In the genomic region with DNA sequence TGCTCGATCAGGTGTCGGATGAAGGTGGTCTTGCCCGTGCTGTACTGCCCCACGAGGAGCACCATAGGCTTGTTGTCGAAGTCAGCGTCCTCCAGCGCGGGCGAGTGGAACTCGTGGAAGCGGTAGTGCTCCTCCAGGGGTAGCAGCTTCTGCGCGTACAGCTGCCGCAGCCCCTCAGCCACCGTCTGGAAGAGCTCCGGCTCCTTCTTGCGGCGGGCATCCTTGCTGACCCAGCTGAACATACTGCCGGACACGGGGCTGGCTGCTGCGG, we compare ENCODE assay signal across 1 cellular context.
TF ChIP-seq lines count a peak whose summit lies in the region.

No MANE protein-coding gene starts in this region.

TF ChIP-seq in HepG2, 621 proteins besides CTCF, POLR2A, EP300 and RAD21 (continued from another document and continues in another):
- TF ChIP-seq, protein P1, sequence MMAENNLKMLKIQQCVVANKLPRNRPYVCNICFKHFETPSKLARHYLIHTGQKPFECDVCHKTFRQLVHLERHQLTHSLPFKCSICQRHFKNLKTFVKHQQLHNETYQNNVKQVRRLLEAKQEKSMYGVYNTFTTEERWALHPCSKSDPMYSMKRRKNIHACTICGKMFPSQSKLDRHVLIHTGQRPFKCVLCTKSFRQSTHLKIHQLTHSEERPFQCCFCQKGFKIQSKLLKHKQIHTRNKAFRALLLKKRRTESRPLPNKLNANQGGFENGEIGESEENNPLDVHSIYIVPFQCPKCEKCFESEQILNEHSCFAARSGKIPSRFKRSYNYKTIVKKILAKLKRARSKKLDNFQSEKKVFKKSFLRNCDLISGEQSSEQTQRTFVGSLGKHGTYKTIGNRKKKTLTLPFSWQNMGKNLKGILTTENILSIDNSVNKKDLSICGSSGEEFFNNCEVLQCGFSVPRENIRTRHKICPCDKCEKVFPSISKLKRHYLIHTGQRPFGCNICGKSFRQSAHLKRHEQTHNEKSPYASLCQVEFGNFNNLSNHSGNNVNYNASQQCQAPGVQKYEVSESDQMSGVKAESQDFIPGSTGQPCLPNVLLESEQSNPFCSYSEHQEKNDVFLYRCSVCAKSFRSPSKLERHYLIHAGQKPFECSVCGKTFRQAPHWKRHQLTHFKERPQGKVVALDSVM (CRISPR knock-in tag; IDR thresholded peaks at IDR 0.05) = no peak
- TF ChIP-seq SIX4 (CRISPR knock-in tag; IDR thresholded peaks at IDR 0.05) (no peak), ZFX (CRISPR knock-in tag; IDR thresholded peaks at IDR 0.05; ENCODE audit: low read depth) (no peak), EZH2 (conservative IDR thresholded peaks at IDR 0.05; ENCODE audit: low read depth, low read length) (no peak), ZFP1 (CRISPR knock-in tag; IDR thresholded peaks at IDR 0.05) (no peak), ZNF451 (CRISPR knock-in tag; IDR thresholded peaks at IDR 0.05) (0 out of 2 replicates have a peak, but pooled peaks have one; percentile 67), SP5 (CRISPR knock-in tag; IDR thresholded peaks at IDR 0.05; ENCODE audit: borderline replicate concordance, low read depth) (no peak), NFKBIZ (CRISPR knock-in tag; IDR thresholded peaks at IDR 0.05) (no peak), MAFG (CRISPR knock-in tag; IDR thresholded peaks at IDR 0.05) (0 out of 2 replicates have a peak, but pooled peaks have one; percentile 9), ZNF724P (CRISPR knock-in tag; IDR thresholded peaks at IDR 0.05; ENCODE audit: borderline replicate concordance) (no peak), ZSCAN12 (CRISPR knock-in tag; IDR thresholded peaks at IDR 0.05) (no peak), TEAD3 (CRISPR knock-in tag; optimal IDR thresholded peaks at IDR 0.05; ENCODE audit: borderline replicate concordance) (no peak), ELF1 (CRISPR knock-in tag; IDR thresholded peaks at IDR 0.05) (no peak), HHEX (CRISPR knock-in tag; IDR thresholded peaks at IDR 0.05) (no peak), ZBTB7B (CRISPR knock-in tag; IDR thresholded peaks at IDR 0.05) (no peak), ZNF674 (CRISPR knock-in tag; IDR thresholded peaks at IDR 0.05; ENCODE audit: low read depth) (no peak), ZFP36 (IDR thresholded peaks at IDR 0.05; ENCODE audit: borderline replicate concordance, low read depth, low read length, partially characterized antibody) (no peak), SP140L (CRISPR knock-in tag; IDR thresholded peaks at IDR 0.05; ENCODE audit: borderline replicate concordance) (no peak), BORCS8-MEF2B (CRISPR knock-in tag; IDR thresholded peaks at IDR 0.05) (no peak), NR2C2 (CRISPR knock-in tag; IDR thresholded peaks at IDR 0.05; ENCODE audit: borderline replicate concordance) (0 out of 2 replicates have a peak, but pooled peaks have one; percentile 6), ZNF891 (CRISPR knock-in tag; IDR thresholded peaks at IDR 0.05) (peak; percentile 84), ARNTL (CRISPR knock-in tag; IDR thresholded peaks at IDR 0.05) (peak; percentile 23; the same call in 1 of the 2 replicates), PRMT3 (CRISPR knock-in tag; IDR thresholded peaks at IDR 0.05; ENCODE audit: borderline replicate concordance, low read depth) (no peak), ZNF619 (CRISPR knock-in tag; IDR thresholded peaks at IDR 0.05) (0 out of 2 replicates have a peak, but pooled peaks have one; percentile 31), ZNF34 (CRISPR knock-in tag; IDR thresholded peaks at IDR 0.05; ENCODE audit: borderline replicate concordance) (no peak), ZNF614 (CRISPR knock-in tag; IDR thresholded peaks at IDR 0.05; ENCODE audit: borderline replicate concordance) (no peak), FOXA3 (CRISPR knock-in tag; IDR thresholded peaks at IDR 0.05) (no peak), SPEN (CRISPR knock-in tag; IDR thresholded peaks at IDR 0.05; ENCODE audit: low read depth) (no peak), ZSCAN29 (CRISPR knock-in tag; conservative IDR thresholded peaks at IDR 0.05) (no peak), KDM5B (CRISPR knock-in tag; IDR thresholded peaks at IDR 0.05; ENCODE audit: borderline replicate concordance) (no peak), ZNF160 (CRISPR knock-in tag; IDR thresholded peaks at IDR 0.05) (no peak), KDM6A (CRISPR knock-in tag; IDR thresholded peaks at IDR 0.05; ENCODE audit: low read depth) (no peak), ZSCAN30 (CRISPR knock-in tag; IDR thresholded peaks at IDR 0.05) (no peak), ZNF749 (CRISPR knock-in tag; IDR thresholded peaks at IDR 0.05; ENCODE audit: borderline replicate concordance) (no peak), ZNF484 (CRISPR knock-in tag; IDR thresholded peaks at IDR 0.05; ENCODE audit: borderline replicate concordance, low read depth) (no peak), NAIF1 (CRISPR knock-in tag; IDR thresholded peaks at IDR 0.05; ENCODE audit: borderline replicate concordance) (no peak), BRCA1 (CRISPR knock-in tag; IDR thresholded peaks at IDR 0.05) (no peak), NR2F1 (CRISPR knock-in tag; IDR thresholded peaks at IDR 0.05) (no peak), MLLT10 (CRISPR knock-in tag; IDR thresholded peaks at IDR 0.05) (no peak), ZNF263 (CRISPR knock-in tag; IDR thresholded peaks at IDR 0.05) (peak; percentile 97)
- TF ChIP-seq, protein P2, sequence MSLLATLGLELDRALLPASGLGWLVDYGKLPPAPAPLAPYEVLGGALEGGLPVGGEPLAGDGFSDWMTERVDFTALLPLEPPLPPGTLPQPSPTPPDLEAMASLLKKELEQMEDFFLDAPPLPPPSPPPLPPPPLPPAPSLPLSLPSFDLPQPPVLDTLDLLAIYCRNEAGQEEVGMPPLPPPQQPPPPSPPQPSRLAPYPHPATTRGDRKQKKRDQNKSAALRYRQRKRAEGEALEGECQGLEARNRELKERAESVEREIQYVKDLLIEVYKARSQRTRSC (CRISPR knock-in tag; IDR thresholded peaks at IDR 0.05; ENCODE audit: low read depth) = peak; percentile 52; the same call in 1 of the 2 replicates
- TF ChIP-seq, protein P3, sequence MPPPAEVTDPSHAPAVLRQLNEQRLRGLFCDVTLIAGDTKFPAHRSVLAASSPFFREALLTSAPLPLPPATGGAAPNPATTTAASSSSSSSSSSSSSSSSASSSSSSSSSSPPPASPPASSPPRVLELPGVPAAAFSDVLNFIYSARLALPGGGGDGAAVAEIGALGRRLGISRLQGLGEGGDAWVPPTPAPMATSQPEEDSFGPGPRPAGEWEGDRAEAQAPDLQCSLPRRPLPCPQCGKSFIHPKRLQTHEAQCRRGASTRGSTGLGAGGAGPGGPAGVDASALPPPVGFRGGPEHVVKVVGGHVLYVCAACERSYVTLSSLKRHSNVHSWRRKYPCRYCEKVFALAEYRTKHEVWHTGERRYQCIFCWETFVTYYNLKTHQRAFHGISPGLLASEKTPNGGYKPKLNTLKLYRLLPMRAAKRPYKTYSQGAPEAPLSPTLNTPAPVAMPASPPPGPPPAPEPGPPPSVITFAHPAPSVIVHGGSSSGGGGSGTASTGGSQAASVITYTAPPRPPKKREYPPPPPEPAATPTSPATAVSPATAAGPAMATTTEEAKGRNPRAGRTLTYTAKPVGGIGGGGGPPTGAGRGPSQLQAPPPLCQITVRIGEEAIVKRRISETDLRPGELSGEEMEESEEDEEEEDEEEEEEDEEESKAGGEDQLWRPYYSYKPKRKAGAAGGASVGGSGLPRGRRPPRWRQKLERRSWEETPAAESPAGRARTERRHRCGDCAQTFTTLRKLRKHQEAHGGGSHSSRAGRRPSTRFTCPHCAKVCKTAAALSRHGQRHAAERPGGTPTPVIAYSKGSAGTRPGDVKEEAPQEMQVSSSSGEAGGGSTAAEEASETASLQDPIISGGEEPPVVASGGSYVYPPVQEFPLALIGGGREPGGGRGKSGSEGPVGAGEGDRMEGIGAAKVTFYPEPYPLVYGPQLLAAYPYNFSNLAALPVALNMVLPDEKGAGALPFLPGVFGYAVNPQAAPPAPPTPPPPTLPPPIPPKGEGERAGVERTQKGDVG (CRISPR knock-in tag; IDR thresholded peaks at IDR 0.05; ENCODE audit: borderline replicate concordance) = no peak
- TF ChIP-seq, protein P4, sequence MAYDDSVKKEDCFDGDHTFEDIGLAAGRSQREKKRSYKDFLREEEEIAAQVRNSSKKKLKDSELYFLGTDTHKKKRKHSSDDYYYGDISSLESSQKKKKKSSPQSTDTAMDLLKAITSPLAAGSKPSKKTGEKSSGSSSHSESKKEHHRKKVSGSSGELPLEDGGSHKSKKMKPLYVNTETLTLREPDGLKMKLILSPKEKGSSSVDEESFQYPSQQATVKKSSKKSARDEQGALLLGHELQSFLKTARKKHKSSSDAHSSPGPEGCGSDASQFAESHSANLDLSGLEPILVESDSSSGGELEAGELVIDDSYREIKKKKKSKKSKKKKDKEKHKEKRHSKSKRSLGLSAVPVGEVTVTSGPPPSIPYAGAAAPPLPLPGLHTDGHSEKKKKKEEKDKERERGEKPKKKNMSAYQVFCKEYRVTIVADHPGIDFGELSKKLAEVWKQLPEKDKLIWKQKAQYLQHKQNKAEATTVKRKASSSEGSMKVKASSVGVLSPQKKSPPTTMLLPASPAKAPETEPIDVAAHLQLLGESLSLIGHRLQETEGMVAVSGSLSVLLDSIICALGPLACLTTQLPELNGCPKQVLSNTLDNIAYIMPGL (CRISPR knock-in tag; IDR thresholded peaks at IDR 0.05; ENCODE audit: borderline replicate concordance in 1 of 2, low read depth in 1 of 2) = no peak; a peak in 1 of 4 replicates
- TF ChIP-seq, protein P5, sequence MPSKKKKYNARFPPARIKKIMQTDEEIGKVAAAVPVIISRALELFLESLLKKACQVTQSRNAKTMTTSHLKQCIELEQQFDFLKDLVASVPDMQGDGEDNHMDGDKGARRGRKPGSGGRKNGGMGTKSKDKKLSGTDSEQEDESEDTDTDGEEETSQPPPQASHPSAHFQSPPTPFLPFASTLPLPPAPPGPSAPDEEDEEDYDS (CRISPR knock-in tag; IDR thresholded peaks at IDR 0.05) = no peak
- TF ChIP-seq, protein P6, sequence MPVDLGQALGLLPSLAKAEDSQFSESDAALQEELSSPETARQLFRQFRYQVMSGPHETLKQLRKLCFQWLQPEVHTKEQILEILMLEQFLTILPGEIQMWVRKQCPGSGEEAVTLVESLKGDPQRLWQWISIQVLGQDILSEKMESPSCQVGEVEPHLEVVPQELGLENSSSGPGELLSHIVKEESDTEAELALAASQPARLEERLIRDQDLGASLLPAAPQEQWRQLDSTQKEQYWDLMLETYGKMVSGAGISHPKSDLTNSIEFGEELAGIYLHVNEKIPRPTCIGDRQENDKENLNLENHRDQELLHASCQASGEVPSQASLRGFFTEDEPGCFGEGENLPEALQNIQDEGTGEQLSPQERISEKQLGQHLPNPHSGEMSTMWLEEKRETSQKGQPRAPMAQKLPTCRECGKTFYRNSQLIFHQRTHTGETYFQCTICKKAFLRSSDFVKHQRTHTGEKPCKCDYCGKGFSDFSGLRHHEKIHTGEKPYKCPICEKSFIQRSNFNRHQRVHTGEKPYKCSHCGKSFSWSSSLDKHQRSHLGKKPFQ (CRISPR knock-in tag; IDR thresholded peaks at IDR 0.05; ENCODE audit: insufficient replicate concordance) = peak; percentile 53
- TF ChIP-seq, protein P7, sequence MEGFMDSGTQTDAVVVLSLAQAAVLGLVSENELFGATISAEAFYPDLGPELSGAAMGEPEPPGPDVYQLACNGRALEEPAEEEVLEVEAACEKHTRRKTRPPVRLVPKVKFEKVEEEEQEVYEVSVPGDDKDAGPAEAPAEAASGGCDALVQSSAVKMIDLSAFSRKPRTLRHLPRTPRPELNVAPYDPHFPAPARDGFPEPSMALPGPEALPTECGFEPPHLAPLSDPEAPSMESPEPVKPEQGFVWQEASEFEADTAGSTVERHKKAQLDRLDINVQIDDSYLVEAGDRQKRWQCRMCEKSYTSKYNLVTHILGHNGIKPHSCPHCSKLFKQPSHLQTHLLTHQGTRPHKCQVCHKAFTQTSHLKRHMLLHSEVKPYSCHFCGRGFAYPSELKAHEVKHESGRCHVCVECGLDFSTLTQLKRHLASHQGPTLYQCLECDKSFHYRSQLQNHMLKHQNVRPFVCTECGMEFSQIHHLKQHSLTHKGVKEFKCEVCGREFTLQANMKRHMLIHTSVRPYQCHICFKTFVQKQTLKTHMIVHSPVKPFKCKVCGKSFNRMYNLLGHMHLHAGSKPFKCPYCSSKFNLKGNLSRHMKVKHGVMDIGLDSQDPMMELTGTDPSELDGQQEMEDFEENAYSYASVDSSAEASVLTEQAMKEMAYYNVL (CRISPR knock-in tag; IDR thresholded peaks at IDR 0.05; ENCODE audit: borderline replicate concordance) = no peak
- TF ChIP-seq, protein P8, sequence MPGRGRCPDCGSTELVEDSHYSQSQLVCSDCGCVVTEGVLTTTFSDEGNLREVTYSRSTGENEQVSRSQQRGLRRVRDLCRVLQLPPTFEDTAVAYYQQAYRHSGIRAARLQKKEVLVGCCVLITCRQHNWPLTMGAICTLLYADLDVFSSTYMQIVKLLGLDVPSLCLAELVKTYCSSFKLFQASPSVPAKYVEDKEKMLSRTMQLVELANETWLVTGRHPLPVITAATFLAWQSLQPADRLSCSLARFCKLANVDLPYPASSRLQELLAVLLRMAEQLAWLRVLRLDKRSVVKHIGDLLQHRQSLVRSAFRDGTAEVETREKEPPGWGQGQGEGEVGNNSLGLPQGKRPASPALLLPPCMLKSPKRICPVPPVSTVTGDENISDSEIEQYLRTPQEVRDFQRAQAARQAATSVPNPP (CRISPR knock-in tag; IDR thresholded peaks at IDR 0.05) = no peak
- TF ChIP-seq, protein P9, sequence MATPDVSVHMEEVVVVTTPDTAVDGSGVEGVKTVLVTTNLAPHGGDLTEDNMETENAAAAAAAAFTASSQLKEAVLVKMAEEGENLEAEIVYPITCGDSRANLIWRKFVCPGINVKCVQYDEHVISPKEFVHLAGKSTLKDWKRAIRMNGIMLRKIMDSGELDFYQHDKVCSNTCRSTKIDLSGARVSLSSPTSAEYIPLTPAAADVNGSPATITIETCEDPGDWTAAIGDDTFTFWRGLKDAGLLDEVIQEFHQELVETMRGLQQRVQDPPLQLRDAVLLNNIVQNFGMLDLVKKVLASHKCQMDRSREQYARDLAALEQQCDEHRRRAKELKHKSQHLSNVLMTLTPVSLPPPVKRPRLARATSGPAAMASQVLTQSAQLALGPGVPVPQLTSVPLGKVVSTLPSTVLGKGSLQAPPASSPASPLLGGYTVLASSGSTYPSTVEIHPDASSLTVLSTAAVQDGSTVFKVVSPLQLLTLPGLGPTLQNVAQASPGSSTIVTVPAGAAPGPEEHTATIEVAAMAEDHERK (CRISPR knock-in tag; IDR thresholded peaks at IDR 0.05; ENCODE audit: low read depth) = no peak
- TF ChIP-seq, protein P10, sequence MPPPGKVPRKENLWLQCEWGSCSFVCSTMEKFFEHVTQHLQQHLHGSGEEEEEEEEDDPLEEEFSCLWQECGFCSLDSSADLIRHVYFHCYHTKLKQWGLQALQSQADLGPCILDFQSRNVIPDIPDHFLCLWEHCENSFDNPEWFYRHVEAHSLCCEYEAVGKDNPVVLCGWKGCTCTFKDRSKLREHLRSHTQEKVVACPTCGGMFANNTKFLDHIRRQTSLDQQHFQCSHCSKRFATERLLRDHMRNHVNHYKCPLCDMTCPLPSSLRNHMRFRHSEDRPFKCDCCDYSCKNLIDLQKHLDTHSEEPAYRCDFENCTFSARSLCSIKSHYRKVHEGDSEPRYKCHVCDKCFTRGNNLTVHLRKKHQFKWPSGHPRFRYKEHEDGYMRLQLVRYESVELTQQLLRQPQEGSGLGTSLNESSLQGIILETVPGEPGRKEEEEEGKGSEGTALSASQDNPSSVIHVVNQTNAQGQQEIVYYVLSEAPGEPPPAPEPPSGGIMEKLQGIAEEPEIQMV (CRISPR knock-in tag; IDR thresholded peaks at IDR 0.05; ENCODE audit: low read depth) = 0 out of 2 replicates have a peak, but pooled peaks have one; percentile 46
